17 cellular contexts compared by ENCODE assay signal in genomic region chr9:114516913-114517312, GRCh38. TPM values are rescaled to one million over a fixed set of nuclear protein-coding genes. Genes with fewer than 3 reads are reported as not detected.
DNase-seq lines count a peak whose midpoint lies in the region; ATAC-seq, FAIRE-seq and TF ChIP-seq lines count a peak whose summit lies in the region.
"Had no signal": no experiment of that assay in that cellular context is flagged by ENCODE, and none has a peak within 500 bp of the region (broad histone marks: within the 10 kb centered on the region; RNA-seq: fewer than 3 reads in every experiment).

No MANE protein-coding gene starts in this region.

- H4K20me1 ChIP-seq in H9 (ENCODE audit: control insufficient read depth, insufficient read depth, insufficient read length), result no peaks in the 10 kb centered on the region

- no peak overlapping the region for H2AFZ ChIP-seq in H9 (ENCODE audit: low read length)

- CTCF ChIA-PET in activated CD4-positive, alpha-beta T cell treated with anti-CD3 and anti-CD28 coated beads for 36 hours (lab: Charles Lee), result interaction anchor here (0.7 kb wide), 1 partner anchor 996 kb away, joined by 3 read pairs; no protein-coding TSS in a partner anchor
- CTCF ChIA-PET in activated CD4-positive, alpha-beta T cell treated with anti-CD3 and anti-CD28 coated beads, Interleukin-2, amount 10 ng/mL, durations not matched to agents 7 days and 5 days (lab: Charles Lee), result interaction anchor here (0.8 to 2.2 kb wide), 4 partner anchors 9 to 17 kb away, joined by 3 to 10 read pairs (median 4); no protein-coding TSS in a partner anchor

- no peaks in the 10 kb centered on the region for H3K4me1 ChIP-seq in H9 (ENCODE audit: insufficient read depth, low read length)
- H3K4me1 ChIP-seq: prostate gland, suprapubic skin had no signal

- intact Hi-C loops in activated CD4-positive, alpha-beta T cell treated with anti-CD3 and anti-CD28 coated beads for 36 hours (cut with DNase I, micrococcal nuclease), result no loop called here

- H3K56ac ChIP-seq in H9 (ENCODE audit: insufficient read length, low read depth, low read length), result no peak overlapping the region

- H3K4me2 ChIP-seq in H9 (ENCODE audit: insufficient read depth, insufficient read length, low read length), result no peak overlapping the region

- no peaks in the 10 kb centered on the region for H3K36me3 Mint-ChIP-seq in activated CD4-positive, alpha-beta T cell treated with anti-CD3 and anti-CD28 coated beads for 36 hours (ENCODE audit: low read depth)
- H3K36me3 Mint-ChIP-seq in activated CD4-positive, alpha-beta T cell treated with anti-CD3 and anti-CD28 coated beads, Interleukin-2, amount 10 ng/mL, durations not matched to agents 7 days and 5 days (ENCODE audit: low read depth), result peaks cover 3% of the 10 kb centered on the region
- no peaks in the 10 kb centered on the region for H3K36me3 Mint-ChIP-seq in effector memory CD8-positive, alpha-beta T cell (ENCODE audit: insufficient read depth)
- H3K36me3 Mint-ChIP-seq in H9 (ENCODE audit: insufficient read depth in 1 of 3, low read depth in 3 of 3), result no peaks in the 10 kb centered on the region; a peak in 1 of 7 replicates

- no peaks in the 10 kb centered on the region for H3K23me2 ChIP-seq in H9 (ENCODE audit: insufficient read length, low read depth, low read length, poor library complexity, severe bottlenecking)

- no peak overlapping the region for H2BK5ac ChIP-seq in H9 (ENCODE audit: insufficient read length, low read length)

- H3K27ac ChIP-seq in H9 (ENCODE audit: insufficient read length, low read depth, low read length), result no peak overlapping the region
- H3K27ac ChIP-seq: prostate gland, suprapubic skin had no signal

- H3K27me3 Mint-ChIP-seq in activated CD4-positive, alpha-beta T cell treated with anti-CD3 and anti-CD28 coated beads for 36 hours, result peaks cover 7% of the 10 kb centered on the region
- peaks cover 18% of the 10 kb centered on the region for H3K27me3 Mint-ChIP-seq in activated CD4-positive, alpha-beta T cell treated with anti-CD3 and anti-CD28 coated beads, Interleukin-2, amount 10 ng/mL, durations not matched to agents 7 days and 5 days
- peaks cover 19 to 38% of the 10 kb centered on the region in 2 donors for H3K27me3 Mint-ChIP-seq in effector memory CD8-positive, alpha-beta T cell
- H3K27me3 Mint-ChIP-seq in H9 (ENCODE audit: low read depth), result peaks cover 48% of the 10 kb centered on the region

- H3K9me3 Mint-ChIP-seq in activated CD4-positive, alpha-beta T cell treated with anti-CD3 and anti-CD28 coated beads for 36 hours (ENCODE audit: low read depth), result no peaks in the 10 kb centered on the region
- no peaks in the 10 kb centered on the region for H3K9me3 Mint-ChIP-seq in activated CD4-positive, alpha-beta T cell treated with anti-CD3 and anti-CD28 coated beads, Interleukin-2, amount 10 ng/mL, durations not matched to agents 7 days and 5 days
- no peaks in the 10 kb centered on the region for H3K9me3 Mint-ChIP-seq in effector memory CD8-positive, alpha-beta T cell
- H3K9me3 Mint-ChIP-seq in H9, result no peaks in the 10 kb centered on the region
- H3K9me3 Mint-ChIP-seq: activated T-helper 2 cell treated with anti-CD3 and anti-CD28 coated beads, Interferon-gamma antibody, Interleukin-2, Interleukin-4, amounts not matched to agents 10 μg/mL and 5 μg/mL and 100 μg/mL, durations not matched to agents 14 hours and 24 hours and 36 hours had no signal

- ATAC-seq in activated CD4-positive, alpha-beta T cell treated with anti-CD3 and anti-CD28 coated beads for 36 hours, result peak; percentile 33
- ATAC-seq in effector memory CD8-positive, alpha-beta T cell (replicated peaks), result peak; percentile 65
- ATAC-seq in GM21786 (IDR thresholded peaks at IDR 0.05; ENCODE audit: unreplicated experiment), result no peak

- no peak overlapping the region for H2BK12ac ChIP-seq in H9 (ENCODE audit: insufficient read length, low read depth, low read length)

- H3T11ph ChIP-seq in H9 (ENCODE audit: low read length), result no peak overlapping the region

- WGBS in H9 (ENCODE audit: extremely low coverage, insufficient read length, low lambda C conversion rate), result no CpG with 5 or more reads among the region's 7 CpGs

- no peaks in the 10 kb centered on the region for H3K9me3 ChIP-seq in H9 (ENCODE audit: control insufficient read depth, low read depth, low read length)
- H3K9me3 ChIP-seq: prostate gland, suprapubic skin had no signal

- H4K8ac ChIP-seq in H9 (replicated peaks; ENCODE audit: insufficient read length, low read depth, low read length), result no peak overlapping the region

- no peak overlapping the region for H3K9ac ChIP-seq in H9 (ENCODE audit: extremely low read depth, insufficient read length, low read length)

- H3K79me1 ChIP-seq in H9 (ENCODE audit: insufficient read depth, low read depth, low read length, poor library complexity, severe bottlenecking), result no peaks in the 10 kb centered on the region

- H3K27me3 ChIP-seq in H9 (ENCODE audit: insufficient read depth, low read length), result no peaks in the 10 kb centered on the region

- H3K18ac ChIP-seq in H9 (ENCODE audit: insufficient read length, low read depth, low read length), result no peak overlapping the region

- peaks cover 5% of the 10 kb centered on the region for H3K4me1 Mint-ChIP-seq in activated CD4-positive, alpha-beta T cell treated with anti-CD3 and anti-CD28 coated beads for 36 hours
- peaks cover 32% of the 10 kb centered on the region for H3K4me1 Mint-ChIP-seq in activated CD4-positive, alpha-beta T cell treated with anti-CD3 and anti-CD28 coated beads, Interleukin-2, amount 10 ng/mL, durations not matched to agents 7 days and 5 days
- peaks cover 12% of the 10 kb centered on the region in 2 donors for H3K4me1 Mint-ChIP-seq in effector memory CD8-positive, alpha-beta T cell (ENCODE audit: low read depth in 2 of 2)
- peaks cover 4 to 6% of the 10 kb centered on the region in 2 experiments for H3K4me1 Mint-ChIP-seq in H9

- no peak overlapping the region for H4K91ac ChIP-seq in H9 (ENCODE audit: insufficient read length, low read depth, low read length)

- H3K14ac ChIP-seq in H9 (ENCODE audit: insufficient read depth, low read length), result no peak overlapping the region

- no peak overlapping the region for H2BK15ac ChIP-seq in H9 (ENCODE audit: low read depth, low read length)

- no peak overlapping the region for H3K23ac ChIP-seq in H9 (ENCODE audit: insufficient read length, low read depth, low read length)

- peak; percentile 67 for FAIRE-seq in RCC 7860 (lab: Jason Lieb, UNC)
- FAIRE-seq: A204.1 had no signal

- no peak overlapping the region for H4K5ac ChIP-seq in H9 (ENCODE audit: insufficient read length, low read depth, low read length)

- no peak overlapping the region for H2AK5ac ChIP-seq in H9 (ENCODE audit: insufficient read length, low read length)

- no peak for TF ChIP-seq CTCF in H9 (conservative IDR thresholded peaks at IDR 0.05)

- POLR2A ChIA-PET in activated CD4-positive, alpha-beta T cell treated with anti-CD3 and anti-CD28 coated beads for 36 hours (lab: Charles Lee), result interaction anchor here (0.6 kb wide), 1 partner anchor 414 kb away, joined by 5 read pairs; no protein-coding TSS in a partner anchor
- POLR2A ChIA-PET in activated CD4-positive, alpha-beta T cell treated with anti-CD3 and anti-CD28 coated beads, Interleukin-2, amount 10 ng/mL, durations not matched to agents 7 days and 5 days (lab: Charles Lee), result no interaction called here

- H3K79me2 ChIP-seq in H9 (ENCODE audit: insufficient read depth, low read length), result no peaks in the 10 kb centered on the region

- H3K4me3 Mint-ChIP-seq in activated CD4-positive, alpha-beta T cell treated with anti-CD3 and anti-CD28 coated beads for 36 hours, result no peak overlapping the region
- H3K4me3 Mint-ChIP-seq in activated CD4-positive, alpha-beta T cell treated with anti-CD3 and anti-CD28 coated beads, Interleukin-2, amount 10 ng/mL, durations not matched to agents 7 days and 5 days, result no peak overlapping the region
- H3K4me3 Mint-ChIP-seq in effector memory CD8-positive, alpha-beta T cell, result no peak overlapping the region
- no peak overlapping the region for H3K4me3 Mint-ChIP-seq in H9

- H3K4ac ChIP-seq in H9 (ENCODE audit: low read depth, low read length), result no peak overlapping the region

- no peak overlapping the region for H2BK120ac ChIP-seq in H9 (ENCODE audit: low read depth, low read length, poor library complexity, severe bottlenecking)

- DNase-seq in activated CD4-positive, alpha-beta T cell treated with anti-CD3 and anti-CD28 coated beads for 36 hours, result peak; percentile 28
- no peak for DNase-seq in activated CD4-positive, alpha-beta T cell treated with anti-CD3 and anti-CD28 coated beads, Interleukin-2, amount 10 ng/mL, durations not matched to agents 7 days and 5 days
- peak; percentile 79 for DNase-seq in RCC 7860 (ENCODE audit: low spot score)
- no peak for DNase-seq in effector memory CD8-positive, alpha-beta T cell
- peak; percentile 29 for DNase-seq in renal cortical epithelial cell (ENCODE audit: low read depth)
- DNase-seq in NK-92 treated with Interleukin-12 subunit alpha and Interleukin-12 subunit beta, amount 100 ng/mL, for 24 hours (lab: John Stamatoyannopoulos, UW), result no peak
- no peak for DNase-seq in H9
- DNase-seq: activated CD4-positive, alpha-beta T cell treated with anti-CD3 and anti-CD28 coated beads, Interleukin-2, amount 50 U/mL, for 4 hours; caudate nucleus; head of caudate nucleus; NCI-H1417 treated with DMSO at 0.1 percent for 48 hours; NCI-H510A had no signal

- no peak overlapping the region for H2BK20ac ChIP-seq in H9 (ENCODE audit: low read depth, low read length, poor library complexity, severe bottlenecking)

- no peak overlapping the region for H3K27ac Mint-ChIP-seq in activated CD4-positive, alpha-beta T cell treated with anti-CD3 and anti-CD28 coated beads for 36 hours
- no peak overlapping the region for H3K27ac Mint-ChIP-seq in activated CD4-positive, alpha-beta T cell treated with anti-CD3 and anti-CD28 coated beads, Interleukin-2, amount 10 ng/mL, durations not matched to agents 7 days and 5 days
- H3K27ac Mint-ChIP-seq in effector memory CD8-positive, alpha-beta T cell, result peak overlapping the region in 1 of 2 donors; percentile 59
- no peak overlapping the region for H3K27ac Mint-ChIP-seq in H9
- H3K27ac Mint-ChIP-seq: activated T-helper 2 cell treated with anti-CD3 and anti-CD28 coated beads, Interferon-gamma antibody, Interleukin-2, Interleukin-4, amounts not matched to agents 10 μg/mL and 5 μg/mL and 100 μg/mL, durations not matched to agents 14 hours and 24 hours and 36 hours had no signal

RNA-seq across cellular contexts. Expression of gene WHRN, which starts 11.6 kb away (rescaled TPM):
- total RNA-seq in activated CD4-positive, alpha-beta T cell treated with anti-CD3 and anti-CD28 coated beads for 36 hours, result 1 to 10 TPM; 1.9 to 2.0 TPM
- 1 to 10 TPM in 1 of 2 experiments, under 1 TPM in 1; 0.64 to 1.2 TPM for total RNA-seq in activated CD4-positive, alpha-beta T cell treated with anti-CD3 and anti-CD28 coated beads, Interleukin-2, amount 10 ng/mL, durations not matched to agents 7 days and 5 days
- total RNA-seq in renal cortical epithelial cell, result 0.52 and 5.2 TPM in 2 replicates
- 2.2 and 2.3 TPM in 2 replicates for total RNA-seq in H9 (2021)

Comparison
In these comparisons a context has a peak if more than half of its experiments do, and no peak if none do; other contexts are left out.
1. DNase-seq: peak in activated CD4-positive, alpha-beta T cell treated with anti-CD3 and anti-CD28 coated beads for 36 hours (single experiment), RCC 7860 (single experiment) and renal cortical epithelial cell (single experiment); none in activated CD4-positive, alpha-beta T cell treated with anti-CD3 and anti-CD28 coated beads, Interleukin-2, amount 10 ng/mL, durations not matched to agents 7 days and 5 days (single experiment), effector memory CD8-positive, alpha-beta T cell (0 of 3), NK-92 treated with Interleukin-12 subunit alpha and Interleukin-12 subunit beta, amount 100 ng/mL, for 24 hours (single experiment) and H9 (single experiment).